In genomic region chr2:13485256-13485655, GRCh38 we compare ENCODE assay signal across 19 cellular contexts.
DNase-seq lines count a peak whose midpoint lies in the region; FAIRE-seq and TF ChIP-seq lines count a peak whose summit lies in the region.
"Had no signal": no experiment of that assay in that cellular context is flagged by ENCODE, and none has a peak within 500 bp of the region (broad histone marks: within the 10 kb centered on the region; RNA-seq: fewer than 3 reads in every experiment).

No MANE protein-coding gene starts in this region.

- H3K27ac ChIP-seq in small intestine (ENCODE audit: low read depth in 1 of 2, low read length in 1 of 2) (no peak overlapping the region), substantia nigra (ENCODE audit: low read depth, low read length, poor library complexity, severe bottlenecking) (no peak overlapping the region)
- H3K27ac ChIP-seq: BLaER1 treated with 17β-estradiol and CSF1 and Interleukin-3, amounts not matched to agents 10 nM and 100 nM; C4-2B had no signal

- peaks cover 7% of the 10 kb centered on the region for H3K4me1 ChIP-seq in BE2C
- no peaks in the 10 kb centered on the region for H3K4me1 ChIP-seq in small intestine (ENCODE audit: control insufficient read depth in 2 of 2, insufficient read depth in 1 of 2, low read depth in 1 of 2, low read length in 1 of 2)
- H3K4me1 ChIP-seq: BLaER1 treated with 17β-estradiol and CSF1 and Interleukin-3, amounts not matched to agents 10 nM and 100 nM; Caco-2 had no signal

- H3K4me3 ChIP-seq in BE2C (ENCODE audit: low read depth, low read length) (peak overlapping the region; percentile 3; the same call in 1 of the 2 replicates), small intestine (ENCODE audit: low read depth in 1 of 2, low read length in 2 of 2) (no peak overlapping the region)
- H3K4me3 ChIP-seq: BLaER1 treated with 17β-estradiol and CSF1 and Interleukin-3, amounts not matched to agents 10 nM and 100 nM had no signal

- H3K9me3 ChIP-seq in BE2C = no peaks in the 10 kb centered on the region
- H3K9me3 ChIP-seq in small intestine (ENCODE audit: control insufficient read depth, low read depth) = no peaks in the 10 kb centered on the region
- H3K9me3 ChIP-seq: BLaER1 treated with 17β-estradiol and CSF1 and Interleukin-3, amounts not matched to agents 10 nM and 100 nM; Caco-2 had no signal

- H3K36me3 ChIP-seq in BE2C (peaks cover 7% of the 10 kb centered on the region), small intestine (ENCODE audit: control insufficient read depth in 2 of 2, insufficient read depth in 2 of 2, low read length in 2 of 2) (no peaks in the 10 kb centered on the region)
- H3K36me3 ChIP-seq: BLaER1 treated with 17β-estradiol and CSF1 and Interleukin-3, amounts not matched to agents 10 nM and 100 nM had no signal

- no peak for TF ChIP-seq CTCF in BE2C (IDR thresholded peaks at IDR 0.05; ENCODE audit: low read depth, low read length)

- peak; percentile 23 for DNase-seq in BE2C
- no peak for DNase-seq in small intestine
- no peak for DNase-seq in GM19239 (ENCODE audit: insufficient read length, low spot score)
- DNase-seq in substantia nigra (lab: John Stamatoyannopoulos, UW) = no peak
- DNase-seq: 8988T; ACHN; Caco-2; Calu3; CD4-positive, alpha-beta T cell; CD8-positive, alpha-beta T cell; DMS79 treated with DMSO at 0.1 percent for 48 hours; GF-D8 had no signal

- WGBS in small intestine, 3 donors = 95 to 99% (median 96%) methylated on average over 2 of the region's 2 CpGs

- H3K27me3 ChIP-seq in BE2C = no peaks in the 10 kb centered on the region
- no peaks in the 10 kb centered on the region for H3K27me3 ChIP-seq in small intestine (ENCODE audit: control insufficient read depth in 2 of 2, insufficient read depth in 2 of 2, low read length in 2 of 2)
- H3K27me3 ChIP-seq: BLaER1 treated with 17β-estradiol and CSF1 and Interleukin-3, amounts not matched to agents 10 nM and 100 nM had no signal

- FAIRE-seq in islet of Langerhans (lab: Jason Lieb, UNC) = peak; percentile 38
- peak; percentile 44 for FAIRE-seq in small intestine (lab: Jason Lieb, UNC)
- no peak for FAIRE-seq in GM19239 (lab: Jason Lieb, UNC)
- FAIRE-seq: A204.1, D721Med, G401.6, GM12891 had no signal
